Comparison of ENCODE assay signal across 1 cellular context in the genomic region with DNA sequence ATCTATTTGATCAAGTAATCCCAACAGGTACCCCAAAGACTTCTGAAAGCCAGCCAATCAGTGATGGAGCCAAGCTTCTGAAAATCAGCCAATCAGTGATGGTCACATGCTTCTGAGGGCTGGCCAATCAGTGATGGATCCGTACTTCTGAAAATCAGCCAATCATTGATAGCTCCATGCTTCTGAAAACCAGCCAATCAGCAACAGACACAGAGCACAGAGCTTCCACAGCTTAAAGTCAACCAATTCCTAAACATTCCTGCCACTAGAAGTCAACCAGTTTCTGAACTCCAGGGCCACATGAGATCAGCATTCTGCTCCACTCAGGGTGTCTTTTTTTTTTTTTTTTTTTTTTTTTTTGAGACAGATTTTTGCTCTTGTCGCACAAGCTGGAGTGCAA.
TF ChIP-seq lines count a peak whose summit lies in the region.

No MANE protein-coding gene starts in this region.

TF ChIP-seq in WTC11, 78 proteins besides CTCF, POLR2A, EP300 and RAD21 (continued from another document):
- TF ChIP-seq, protein P1, sequence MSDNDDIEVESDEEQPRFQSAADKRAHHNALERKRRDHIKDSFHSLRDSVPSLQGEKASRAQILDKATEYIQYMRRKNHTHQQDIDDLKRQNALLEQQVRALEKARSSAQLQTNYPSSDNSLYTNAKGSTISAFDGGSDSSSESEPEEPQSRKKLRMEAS (CRISPR knock-in tag; IDR thresholded peaks at IDR 0.05), result no peak
- TF ChIP-seq JAZF1 (CRISPR knock-in tag; IDR thresholded peaks at IDR 0.05), result no peak
